Comparison of ENCODE assay signal across 8 cellular contexts in the genomic region with DNA sequence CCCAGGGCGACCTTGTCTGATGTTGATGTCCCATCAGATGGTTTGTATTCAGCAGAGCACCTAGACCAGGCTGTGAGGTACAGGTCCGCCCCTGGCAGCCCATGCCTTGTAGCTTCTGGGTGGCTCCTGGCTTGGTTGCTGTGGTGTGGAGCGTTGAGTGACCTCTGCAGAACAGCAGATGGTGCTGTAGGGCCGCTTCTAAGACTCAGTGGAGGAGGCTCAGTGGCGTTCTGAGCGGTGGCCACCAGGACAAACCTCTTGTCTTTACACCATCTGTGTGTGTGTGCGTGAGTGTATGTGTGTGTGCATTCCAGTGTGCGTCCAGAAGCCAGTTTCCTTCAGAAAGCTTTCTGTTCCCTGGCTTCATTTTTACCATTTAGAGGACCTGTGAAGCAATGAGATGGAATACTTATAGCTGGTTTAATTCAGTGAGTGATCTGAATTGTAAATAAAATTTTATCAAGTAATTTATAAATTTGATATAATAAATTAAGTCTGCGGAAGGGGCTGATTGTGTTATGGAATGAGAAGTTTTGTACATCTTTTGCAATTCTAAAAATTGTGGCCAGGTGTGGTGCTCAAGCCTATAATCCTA.
DNase-seq lines count a peak whose midpoint lies in the region; ATAC-seq and TF ChIP-seq lines count a peak whose summit lies in the region.

No MANE protein-coding gene starts in this region.

- BruUV-seq in Calu3 (replicated peaks; lab: Mats Ljungman, UMichigan) = no TSS peak

- H3K4me1 Mint-ChIP-seq in Calu3 (ENCODE audit: low read depth, unreplicated experiment) = no peaks in the 10 kb centered on the region

- DNase-seq in Calu3 (peak; percentile 74), NCI-H128 (lab: John Stamatoyannopoulos, UW; ENCODE audit: unreplicated experiment) (peak; percentile 58), amniotic stem cell (lab: John Stamatoyannopoulos, UW) (peak; percentile 88), left cardiac atrium (peak; percentile 79), retina (peak; percentile 82)

- peak; percentile 55 for TF ChIP-seq CTCF in Calu3 (IDR thresholded peaks at IDR 0.05; ENCODE audit: unreplicated experiment)

- no peak overlapping the region for H3K4me3 Mint-ChIP-seq in Calu3 (ENCODE audit: low read depth, unreplicated experiment)

- peaks cover 18% of the 10 kb centered on the region for H3K27me3 Mint-ChIP-seq in Calu3 (ENCODE audit: unreplicated experiment)

- ATAC-seq in GM21825 (IDR thresholded peaks at IDR 0.05; ENCODE audit: unreplicated experiment) (peak; percentile 63), SK-N-SH treated with all-trans-retinoic acid at 6 μM for 48 hours (peak; percentile 94), left cardiac atrium (peak; percentile 83 to 87), HG02840 (IDR thresholded peaks at IDR 0.05; ENCODE audit: low FRiP score, unreplicated experiment) (no peak)

- H3K27ac Mint-ChIP-seq in Calu3 (ENCODE audit: unreplicated experiment) = no peak overlapping the region

- intact Hi-C loops in Calu3 (cut with micrococcal nuclease; ENCODE audit: unreplicated experiment) = loop anchor here (5.0 kb wide), 1 partner anchor 457 kb away; no protein-coding TSS in a partner anchor
- intact Hi-C loops in left cardiac atrium (cut with DNase I) = loop anchor here in 1 of 2 donors (5.0 kb wide), 1 partner anchor 152 kb away; no protein-coding TSS in a partner anchor

- no peaks in the 10 kb centered on the region for H3K9me3 Mint-ChIP-seq in Calu3 (ENCODE audit: low read depth, unreplicated experiment)

- H3K36me3 Mint-ChIP-seq in Calu3 (ENCODE audit: insufficient read depth, unreplicated experiment) = no peaks in the 10 kb centered on the region

- CTCF ChIA-PET in Calu3 (lab: Charles Lee) = interaction anchor here (0.5 to 1.6 kb wide), 14 partner anchors 10 to 740 kb away, joined by 3 to 8 read pairs (median 4); a partner anchor contains a TSS

TF ChIP-seq in SK-N-SH treated with all-trans-retinoic acid at 6 μM for 48 hours, 23 proteins besides CTCF, POLR2A, EP300 and RAD21:
- TF ChIP-seq, protein P1, sequence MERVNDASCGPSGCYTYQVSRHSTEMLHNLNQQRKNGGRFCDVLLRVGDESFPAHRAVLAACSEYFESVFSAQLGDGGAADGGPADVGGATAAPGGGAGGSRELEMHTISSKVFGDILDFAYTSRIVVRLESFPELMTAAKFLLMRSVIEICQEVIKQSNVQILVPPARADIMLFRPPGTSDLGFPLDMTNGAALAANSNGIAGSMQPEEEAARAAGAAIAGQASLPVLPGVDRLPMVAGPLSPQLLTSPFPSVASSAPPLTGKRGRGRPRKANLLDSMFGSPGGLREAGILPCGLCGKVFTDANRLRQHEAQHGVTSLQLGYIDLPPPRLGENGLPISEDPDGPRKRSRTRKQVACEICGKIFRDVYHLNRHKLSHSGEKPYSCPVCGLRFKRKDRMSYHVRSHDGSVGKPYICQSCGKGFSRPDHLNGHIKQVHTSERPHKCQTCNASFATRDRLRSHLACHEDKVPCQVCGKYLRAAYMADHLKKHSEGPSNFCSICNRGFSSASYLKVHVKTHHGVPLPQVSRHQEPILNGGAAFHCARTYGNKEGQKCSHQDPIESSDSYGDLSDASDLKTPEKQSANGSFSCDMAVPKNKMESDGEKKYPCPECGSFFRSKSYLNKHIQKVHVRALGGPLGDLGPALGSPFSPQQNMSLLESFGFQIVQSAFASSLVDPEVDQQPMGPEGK (CRISPR knock-in tag; IDR thresholded peaks at IDR 0.05; ENCODE audit: borderline replicate concordance) = no peak
TF ChIP-seq in SK-N-SH treated with all-trans-retinoic acid at 6 μM for 48 hours: peak in this region for 0.
